Comparison of ENCODE assay signal across 18 cellular contexts in the genomic region with DNA sequence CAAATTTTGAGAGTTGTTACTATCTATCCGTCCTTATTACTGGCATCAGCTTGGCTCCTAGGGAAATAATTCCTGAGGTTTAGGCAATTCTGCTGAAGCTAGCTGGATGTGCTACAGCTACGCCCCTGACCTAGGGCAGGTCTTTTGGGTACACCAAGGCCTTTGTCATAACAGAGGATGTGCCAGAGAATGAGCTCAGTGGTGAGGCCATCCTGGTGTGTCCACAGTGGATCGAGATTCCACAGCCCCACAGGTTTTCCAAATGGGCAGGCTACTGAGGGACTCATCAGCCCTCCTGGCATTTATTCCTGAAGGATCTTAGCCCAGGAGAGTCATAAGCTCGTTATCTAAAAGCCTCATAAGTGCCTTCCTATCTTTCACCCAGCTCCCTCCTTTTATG.
DNase-seq lines count a peak whose midpoint lies in the region; ATAC-seq and TF ChIP-seq lines count a peak whose summit lies in the region.
"Had no signal": no experiment of that assay in that cellular context is flagged by ENCODE, and none has a peak within 500 bp of the region (broad histone marks: within the 10 kb centered on the region; RNA-seq: fewer than 3 reads in every experiment).

No MANE protein-coding gene starts in this region.

- peaks cover 38% of the 10 kb centered on the region for H3K4me1 ChIP-seq in cardiac muscle cell (ENCODE audit: low read depth)
- peaks cover 11% of the 10 kb centered on the region for H3K4me1 ChIP-seq in left ventricle myocardium inferior
- peaks cover 2 to 23% (median 17%) of the 10 kb centered on the region in 5 donors for H3K4me1 ChIP-seq in subcutaneous abdominal adipose tissue (ENCODE audit: control insufficient read depth in 5 of 5, insufficient read depth in 5 of 5, low read length in 5 of 5)
- H3K4me1 ChIP-seq in hepatocyte (ENCODE audit: insufficient read depth) = peaks cover 23% of the 10 kb centered on the region
- H3K4me1 ChIP-seq: BE2C had no signal

- DNase-seq in cardiac muscle cell (ENCODE audit: low read depth in 1 of 2, low spot score in 1 of 2) (no peak), left ventricle myocardium inferior (no peak), left ventricle myocardium superior (no peak), hepatocyte (ENCODE audit: low spot score) (no peak)
- DNase-seq: BE2C, EL, GF-D8, GOT3, Karpas-422, NCI-H1417 treated with DMSO at 0.1 percent for 48 hours, NCI-H2227 treated with DMSO at 0.1 percent for 48 hours, NCI-H510A, SHP77 had no signal

- H3K36me3 ChIP-seq in cardiac muscle cell (no peaks in the 10 kb centered on the region), left ventricle myocardium inferior (no peaks in the 10 kb centered on the region), subcutaneous abdominal adipose tissue (ENCODE audit: control insufficient read depth in 5 of 5, insufficient read depth in 5 of 5, low read length in 5 of 5) (no peaks in the 10 kb centered on the region), hepatocyte (replicated peaks; ENCODE audit: insufficient read depth, low read depth) (no peaks in the 10 kb centered on the region)
- H3K36me3 ChIP-seq: BE2C had no signal

- no peak overlapping the region for H2AFZ ChIP-seq in hepatocyte

- H3K9me3 ChIP-seq in cardiac muscle cell (ENCODE audit: low read depth) (no peaks in the 10 kb centered on the region), left ventricle myocardium inferior (replicated peaks) (no peaks in the 10 kb centered on the region), subcutaneous abdominal adipose tissue (ENCODE audit: control insufficient read depth in 5 of 5, low read length in 5 of 5) (no peaks in the 10 kb centered on the region), hepatocyte (ENCODE audit: low read depth) (no peaks in the 10 kb centered on the region)
- H3K9me3 ChIP-seq: A549, BE2C had no signal

- no peaks in the 10 kb centered on the region for H3K27me3 ChIP-seq in cardiac muscle cell
- peaks cover 7% of the 10 kb centered on the region for H3K27me3 ChIP-seq in left ventricle myocardium inferior (ENCODE audit: low read depth)
- H3K27me3 ChIP-seq in subcutaneous abdominal adipose tissue (ENCODE audit: control insufficient read depth in 5 of 5, insufficient read depth in 4 of 5, low read length in 5 of 5) = no peaks in the 10 kb centered on the region
- H3K27me3 ChIP-seq in hepatocyte = no peaks in the 10 kb centered on the region
- H3K27me3 ChIP-seq: BE2C had no signal

- no peaks in the 10 kb centered on the region for H3K9me2 ChIP-seq in hepatocyte (replicated peaks; ENCODE audit: insufficient read depth)

- peak; percentile 65 for ATAC-seq in left ventricle myocardium superior
- no peak for ATAC-seq in HG02884 (IDR thresholded peaks at IDR 0.05; ENCODE audit: unreplicated experiment)
- no peak for ATAC-seq in HG03196 (IDR thresholded peaks at IDR 0.05; ENCODE audit: unreplicated experiment)
- ATAC-seq: A549, HCT116 had no signal

- H3K4me3 ChIP-seq in cardiac muscle cell (no peak overlapping the region), left ventricle myocardium inferior (no peak overlapping the region), subcutaneous abdominal adipose tissue (ENCODE audit: low read depth in 1 of 5, low read length in 5 of 5) (no peak overlapping the region), hepatocyte (no peak overlapping the region)
- H3K4me3 ChIP-seq: A549 had no signal

- no peak overlapping the region for H3K4me2 ChIP-seq in hepatocyte
- H3K4me2 ChIP-seq: A549 had no signal

- H3K9ac ChIP-seq in subcutaneous abdominal adipose tissue (ENCODE audit: low read length in 5 of 5) = peak overlapping the region in 2 of 5 donors; percentile 3 to 20

- no peak for TF ChIP-seq CTCF in cardiac muscle cell (IDR thresholded peaks at IDR 0.05; ENCODE audit: low read depth, low read length)
- TF ChIP-seq CTCF in left ventricle myocardium inferior (IDR thresholded peaks at IDR 0.05; ENCODE audit: borderline replicate concordance) = no peak
- TF ChIP-seq CTCF in hepatocyte (IDR thresholded peaks at IDR 0.05; ENCODE audit: poor library complexity) = no peak

- H3K27ac ChIP-seq in cardiac muscle cell (peak overlapping the region; percentile 48), left ventricle myocardium inferior (replicated peaks) (no peak overlapping the region), subcutaneous abdominal adipose tissue (ENCODE audit: low read depth, low read length) (peak overlapping the region; percentile 71), hepatocyte (no peak overlapping the region)
- H3K27ac ChIP-seq: A549 had no signal

- H3K79me2 ChIP-seq in hepatocyte = no peaks in the 10 kb centered on the region

- 77% methylated on average over 4 of the region's 4 CpGs for WGBS in hepatocyte (ENCODE audit: low lambda C conversion rate, missing lambda C conversion rate)

- intact Hi-C loops in left ventricle myocardium inferior (cut with micrococcal nuclease) = no loop called here
- intact Hi-C loops in left ventricle myocardium superior (cut with micrococcal nuclease) = no loop called here

- no peaks in the 10 kb centered on the region for H4K20me1 ChIP-seq in hepatocyte (ENCODE audit: insufficient read depth, poor library complexity, severe bottlenecking)

Comparison
In these comparisons a context has a peak if more than half of its experiments do, and no peak if none do; other contexts are left out.
1. H3K27ac ChIP-seq: peak in cardiac muscle cell (single experiment) and subcutaneous abdominal adipose tissue (single experiment); none in left ventricle myocardium inferior (single experiment) and hepatocyte (single experiment).